In the genomic region with DNA sequence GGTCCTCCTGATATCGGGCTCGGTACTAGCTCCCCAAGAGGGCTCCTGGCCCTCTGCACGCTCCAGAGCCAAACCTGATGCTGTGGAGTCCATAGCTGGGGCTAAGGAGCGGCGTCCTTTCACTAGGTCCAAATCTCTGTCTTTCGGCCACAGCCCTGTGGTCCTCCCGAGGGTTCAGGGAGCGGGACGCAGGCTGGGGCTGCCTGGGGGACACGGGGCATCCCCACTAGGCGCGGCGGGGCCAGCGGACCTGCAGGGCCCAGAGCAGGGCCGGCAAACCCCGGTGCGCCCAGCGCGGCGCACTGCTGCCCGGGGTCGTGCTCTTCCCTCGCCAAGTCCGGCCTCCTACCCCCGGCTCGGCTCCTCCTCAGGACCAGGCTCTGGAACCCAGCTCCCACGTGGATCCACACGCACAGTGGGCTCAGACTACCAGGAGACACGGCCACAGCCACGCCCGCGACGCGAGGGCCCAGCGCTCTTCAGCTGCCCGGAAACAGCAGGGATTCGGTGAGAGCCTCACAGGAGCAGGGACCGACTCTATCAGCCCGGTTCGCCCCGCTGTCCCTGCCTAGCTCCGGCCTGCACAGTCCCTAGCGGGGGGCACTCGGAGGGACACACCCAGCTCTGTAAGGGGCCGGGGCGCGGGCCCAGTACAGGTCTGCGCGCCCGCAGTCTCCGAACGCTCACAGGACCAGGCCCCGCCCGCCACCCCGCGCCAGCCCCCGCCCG, we compare ENCODE assay signal across 8 cellular contexts. TPM values are rescaled to one million over a fixed set of nuclear protein-coding genes. Genes with fewer than 3 reads are reported as not detected.
DNase-seq lines count a peak whose midpoint lies in the region; ATAC-seq and TF ChIP-seq lines count a peak whose summit lies in the region.

No MANE protein-coding gene starts in this region.

- CTCF ChIA-PET in T-cell (lab: Charles Lee) = interaction anchor here (0.6 to 1.5 kb wide), 4 partner anchors 37 to 137 kb away, joined by 3 to 8 read pairs (median 4); partner anchors contain the start of gene MRPS5 (in 2 of the 2)

- H3K4me3 ChIP-seq in DOHH2 (ENCODE audit: low read length) = peak overlapping the region; percentile 83
- peak overlapping the region; percentile 84 for H3K4me3 ChIP-seq in colonic mucosa

- H3K27me3 ChIP-seq in DOHH2 (ENCODE audit: control insufficient read depth, low read length) (no peaks in the 10 kb centered on the region), colonic mucosa (no peaks in the 10 kb centered on the region), layer of hippocampus (ENCODE audit: control insufficient read depth, insufficient read depth, low read length) (no peaks in the 10 kb centered on the region)

- peak; percentile 33 for ATAC-seq in GM19452 (IDR thresholded peaks at IDR 0.05; ENCODE audit: unreplicated experiment)
- peak; percentile 30 for ATAC-seq in HG03457 (IDR thresholded peaks at IDR 0.05; ENCODE audit: unreplicated experiment)
- peak; percentile 56 to 70 (median 61) for ATAC-seq in T-cell (replicated peaks in 1 of 4)

- H3K36me3 ChIP-seq in DOHH2 (ENCODE audit: control insufficient read depth, low read length) = no peaks in the 10 kb centered on the region
- peaks cover 12% of the 10 kb centered on the region for H3K36me3 ChIP-seq in colonic mucosa

- H3F3A ChIP-seq in DOHH2 (ENCODE audit: control insufficient read depth, insufficient read depth) = peaks cover 5% of the 10 kb centered on the region; the same call in 1 of the 2 replicates

- peak overlapping the region; percentile 76 to 91 (median 81) for H3K4me3 Mint-ChIP-seq in T-cell

- peaks cover under 1 to 22% (median 18%) of the 10 kb centered on the region in 3 donors for H3K4me1 Mint-ChIP-seq in T-cell

- H4K20me1 ChIP-seq in DOHH2 (ENCODE audit: control insufficient read depth, insufficient read depth, low read depth, low read length) = no peaks in the 10 kb centered on the region

- peaks cover 0 to 18% (median 11%) of the 10 kb centered on the region in 3 donors for H3K9me3 Mint-ChIP-seq in T-cell

- no peak for TF ChIP-seq CTCF in DOHH2 (IDR thresholded peaks at IDR 0.05; ENCODE audit: low read depth, low read length, poor library complexity, severe bottlenecking)
- no peak for TF ChIP-seq CTCF in colonic mucosa (IDR thresholded peaks at IDR 0.05)

- peaks cover 17% of the 10 kb centered on the region for H3K4me1 ChIP-seq in DOHH2 (ENCODE audit: control insufficient read depth, low read length)
- peaks cover 8% of the 10 kb centered on the region for H3K4me1 ChIP-seq in colonic mucosa

- H3K27ac Mint-ChIP-seq in T-cell = peak overlapping the region; percentile 59 to 79

- no peaks in the 10 kb centered on the region for H3K9me2 ChIP-seq in DOHH2 (replicated peaks; ENCODE audit: control insufficient read depth, low read length)

- peaks cover 32% of the 10 kb centered on the region for H3K36me3 Mint-ChIP-seq in T-cell

- H3K27ac ChIP-seq in DOHH2 (ENCODE audit: low read depth, low read length) = no peak overlapping the region
- H3K27ac ChIP-seq in colonic mucosa = peak overlapping the region; percentile 47
- peak overlapping the region; percentile 88 for H3K27ac ChIP-seq in layer of hippocampus (ENCODE audit: low read depth, low read length)

- peak in 14 of 34 experiments; percentile 1 to 37 (median 6) for DNase-seq in T-cell
- DNase-seq in colonic mucosa = peak; percentile 55
- DNase-seq in stimulated activated CD4-positive, alpha-beta T cell treated with anti-CD3 and anti-CD28 coated beads, Interleukin-2, amount 100 ng/mL, for 48 hours = peak; percentile 18 to 26
- DNase-seq in effector CD8-positive, alpha-beta T cell (lab: John Stamatoyannopoulos, UW) = no peak

- peaks cover 5% of the 10 kb centered on the region for H3K79me2 ChIP-seq in DOHH2 (ENCODE audit: control insufficient read depth, low read length)

- H3K4me2 ChIP-seq in DOHH2 (ENCODE audit: low read length) = peak overlapping the region; percentile 82

- peak overlapping the region; percentile 83 to 87 for H3K9ac ChIP-seq in colonic mucosa (ENCODE audit: low read depth in 2 of 2, low read length in 2 of 2)

- POLR2A ChIA-PET in T-cell (lab: Charles Lee) = no interaction called here

- H3K27me3 Mint-ChIP-seq in T-cell = no peaks in the 10 kb centered on the region

- H3K9me3 ChIP-seq in DOHH2 (ENCODE audit: control insufficient read depth, insufficient read depth, low read length) (peaks cover 4% of the 10 kb centered on the region; the same call in 1 of the 2 replicates), colonic mucosa (no peaks in the 10 kb centered on the region)

- intact Hi-C loops in colonic mucosa (cut with DNase I) = loop anchor here (5.0 kb wide), 1 partner anchor 37 kb away; the partner anchor contains the start of gene MRPS5

RNA-seq across cellular contexts. Expression of gene ZNF514, which starts 0.6 kb away (rescaled TPM):
- total RNA-seq in T-cell = 10 to 100 TPM; 11.8 to 29.2 (median 25.5) TPM
- 10 to 100 TPM; 12.8 to 15.6 TPM for total RNA-seq in colonic mucosa

RNA-seq across cellular contexts. Expression of gene ZNF2, which starts 6.6 kb away (rescaled TPM):
- total RNA-seq in T-cell (1 to 10 TPM; 1.8 to 8.2 (median 7.5) TPM), colonic mucosa (1 to 10 TPM; 3.3 to 3.5 TPM)

RNA-seq across cellular contexts. Expression of gene MRPS5, which starts 37.4 kb away (rescaled TPM):
- 10 to 100 TPM; 32.3 to 58.3 (median 57.0) TPM for total RNA-seq in T-cell
- total RNA-seq in colonic mucosa = 10 to 100 TPM; 68.8 to 87.3 TPM

RNA-seq across cellular contexts. Expression of gene ZNF892, which starts 48.3 kb away (rescaled TPM):
- 1 to 10 TPM; 2.7 to 6.0 (median 4.1) TPM for total RNA-seq in T-cell
- 1 to 10 TPM; 2.2 to 2.6 TPM for total RNA-seq in colonic mucosa
